In the genomic region with DNA sequence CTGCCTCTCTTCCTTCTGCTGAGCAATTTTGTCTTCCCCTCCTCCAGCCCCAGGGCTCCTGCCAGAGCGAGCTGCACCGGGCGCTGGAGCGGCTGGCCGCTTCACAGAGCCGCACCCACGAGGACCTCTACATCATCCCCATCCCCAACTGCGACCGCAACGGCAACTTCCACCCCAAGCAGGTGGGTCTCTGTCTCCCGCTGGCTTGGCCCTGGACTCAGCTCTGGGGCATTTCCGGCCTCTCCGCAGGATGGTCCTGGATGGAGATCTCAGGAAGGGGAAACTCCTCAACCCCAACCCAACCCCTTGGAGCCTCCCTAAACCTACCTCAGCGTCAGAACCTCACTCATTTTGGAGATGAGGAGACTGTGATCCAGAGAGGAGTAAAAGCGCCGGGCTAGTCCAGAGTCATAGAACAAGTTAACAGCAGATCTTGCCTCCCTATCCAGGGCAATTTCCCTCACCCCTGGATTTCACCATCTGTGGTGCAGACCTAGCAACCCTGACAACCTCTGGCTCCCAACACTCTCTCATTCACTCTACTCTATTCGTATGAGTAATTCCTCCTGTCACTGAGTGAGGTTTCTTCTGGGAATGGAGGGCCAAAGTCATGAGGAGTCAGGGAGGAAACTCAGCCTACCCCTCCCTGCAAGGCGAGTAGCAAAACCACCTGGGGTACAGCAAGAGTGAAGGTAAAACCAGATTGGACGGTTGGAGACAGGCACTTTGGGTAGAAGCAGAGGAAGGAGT, we compare ENCODE assay signal across 18 cellular contexts. TPM values are rescaled to one million over a fixed set of nuclear protein-coding genes. Genes with fewer than 3 reads are reported as not detected.
DNase-seq lines count a peak whose midpoint lies in the region; ATAC-seq and TF ChIP-seq lines count a peak whose summit lies in the region.
"Had no signal": no experiment of that assay in that cellular context is flagged by ENCODE, and none has a peak within 500 bp of the region (broad histone marks: within the 10 kb centered on the region; RNA-seq: fewer than 3 reads in every experiment).

No MANE protein-coding gene starts in this region.

- H3K79me1 ChIP-seq in IMR-90 (ENCODE audit: low read depth in 1 of 2, low read length in 2 of 2): peaks cover 22 to 84% of the 10 kb centered on the region in 2 experiments

- TF ChIP-seq CTCF in IMR-90 (conservative IDR thresholded peaks at IDR 0.05; ENCODE audit: low read depth, low read length) (no peak), esophagus squamous epithelium (IDR thresholded peaks at IDR 0.05) (no peak)

- intact Hi-C loops in IMR-90 (cut with micrococcal nuclease) (no loop called here), esophagus squamous epithelium (cut with DNase I) (no loop called here)

- H3K9me3 ChIP-seq in IMR-90 (ENCODE audit: control insufficient read depth, insufficient read depth, low read length) (no peaks in the 10 kb centered on the region), esophagus squamous epithelium (no peaks in the 10 kb centered on the region), skeletal muscle tissue (ENCODE audit: control insufficient read depth in 3 of 3, low read length in 3 of 3) (no peaks in the 10 kb centered on the region)
- H3K9me3 ChIP-seq: pancreas had no signal

- DNase-seq in EL (peak; percentile 70), IMR-90 (peak; percentile 62), esophagus squamous epithelium (lab: John Stamatoyannopoulos, UW) (no peak), NCI-H524 (lab: John Stamatoyannopoulos, UW) (no peak), RKO (ENCODE audit: low spot score) (no peak), HCEC 1CT (no peak), SKM-1 treated with dmso at 0.1 percent for 144 hours (lab: John Stamatoyannopoulos, UW; ENCODE audit: unreplicated experiment) (no peak)
- DNase-seq: activated CD4-positive, alpha-beta T cell treated with anti-CD3 and anti-CD28 coated beads for 4 hours; CD4-positive, alpha-beta T cell; dermis blood vessel endothelial cell; GDM1; KG1; midbrain; NCI-H1436; OCI-M1; pancreas had no signal

- H2BK120ac ChIP-seq in IMR-90 (ENCODE audit: low read depth, low read length): no peak overlapping the region

- H3K56ac ChIP-seq in IMR-90 (ENCODE audit: extremely low read depth, insufficient read depth, low read length): no peak overlapping the region

- no peak overlapping the region for H4K91ac ChIP-seq in IMR-90 (ENCODE audit: insufficient read depth, low read depth, low read length)

- H3K4me2 ChIP-seq in IMR-90 (ENCODE audit: low read depth, low read length): no peak overlapping the region

- H2BK20ac ChIP-seq in IMR-90 (ENCODE audit: low read depth, low read length): no peak overlapping the region

- H4K8ac ChIP-seq in IMR-90 (ENCODE audit: low read depth in 2 of 2, low read length in 2 of 2): peak overlapping the region in 1 of 2 experiments; percentile 9; a peak in 1 of 4 replicates

- in situ Hi-C loops in IMR-90 (cut with MboI; ENCODE audit: low sequenced_read_pairs): no loop called here

- H3K14ac ChIP-seq in IMR-90 (replicated peaks; ENCODE audit: low read depth, low read length): no peak overlapping the region

- H3K18ac ChIP-seq in IMR-90 (ENCODE audit: low read depth, low read length): no peak overlapping the region

- H3K4me3 ChIP-seq in IMR-90 (ENCODE audit: insufficient read depth, low read depth, low read length) (no peak overlapping the region), esophagus squamous epithelium (no peak overlapping the region), skeletal muscle tissue (ENCODE audit: low read length in 3 of 3) (no peak overlapping the region)
- H3K4me3 ChIP-seq: pancreas had no signal

- TF ChIP-seq RAD21 in IMR-90 (IDR thresholded peaks at IDR 0.05; ENCODE audit: low read length): no peak

- BruUV-seq in IMR-90 (replicated peaks; lab: Mats Ljungman, UMichigan): no TSS peak

- WGBS in IMR-90 (ENCODE audit: extremely low coverage in 2 of 2, insufficient read length in 1 of 2), 2 experiments: 89% methylated on average over 8 of the region's 19 CpGs; no CpG with 5 or more reads in 1 of the 2 experiments
- WGBS in esophagus squamous epithelium, 2 donors: 80 to 81% methylated on average over 10 to 16 of the region's 19 CpGs

- CTCF ChIA-PET in IMR-90 (lab: Yijun Ruan, JAX): no interaction called here

- H3K9me1 ChIP-seq in IMR-90 (ENCODE audit: insufficient read depth, low read length): peaks cover 57% of the 10 kb centered on the region

- TF ChIP-seq POLR2A in IMR-90 (IDR thresholded peaks at IDR 0.05; ENCODE audit: low read depth, low read length) (no peak), esophagus squamous epithelium (IDR thresholded peaks at IDR 0.05) (no peak)

- POLR2A ChIA-PET in IMR-90 (lab: Charles Lee; ENCODE audit: unreplicated experiment): no interaction called here

- H4K20me1 ChIP-seq in IMR-90 (ENCODE audit: insufficient read depth, low read length): peaks cover 79% of the 10 kb centered on the region

- H4K5ac ChIP-seq in IMR-90 (ENCODE audit: low read depth, low read length): no peak overlapping the region

- H2AFZ ChIP-seq in IMR-90 (replicated peaks; ENCODE audit: low read length, poor library complexity): peak overlapping the region; percentile 24

- H3K9ac ChIP-seq in IMR-90 (ENCODE audit: low read depth, low read length) (no peak overlapping the region), skeletal muscle tissue (ENCODE audit: low read depth in 1 of 3, low read length in 3 of 3) (no peak overlapping the region)

- H2BK15ac ChIP-seq in IMR-90 (ENCODE audit: low read depth, low read length): no peak overlapping the region

- H3K27ac ChIP-seq in IMR-90 (ENCODE audit: insufficient read depth, low read length) (0 out of 2 replicates have a peak overlapping the region, but pooled peaks have one; percentile 33), esophagus squamous epithelium (peak overlapping the region; percentile 7 to 94 (median 37)), skeletal muscle tissue (ENCODE audit: low read depth, low read length) (peak overlapping the region; percentile 29)
- H3K27ac ChIP-seq: pancreas had no signal

- dilution Hi-C loops in IMR-90 (cut with HindIII; ENCODE audit: low sequenced_read_pairs, unreplicated experiment): no loop called here

- H2AK9ac ChIP-seq in IMR-90 (replicated peaks; ENCODE audit: low read depth, low read length, poor library complexity): no peak overlapping the region

- no peak overlapping the region; the same call in 1 of the 2 replicates for H2AK5ac ChIP-seq in IMR-90 (ENCODE audit: low read depth, low read length)

- H3K4me1 ChIP-seq in IMR-90 (ENCODE audit: control insufficient read depth, insufficient read depth, low read length): peaks cover 56% of the 10 kb centered on the region
- H3K4me1 ChIP-seq in esophagus squamous epithelium: peaks cover 16 to 95% (median 69%) of the 10 kb centered on the region in 3 donors
- peaks cover 30 to 59% (median 47%) of the 10 kb centered on the region in 3 donors for H3K4me1 ChIP-seq in skeletal muscle tissue (ENCODE audit: control insufficient read depth in 3 of 3, insufficient read depth in 3 of 3, low read length in 3 of 3)

- no peak overlapping the region for H3K4ac ChIP-seq in IMR-90 (ENCODE audit: low read depth, low read length)

- peak overlapping the region; percentile 31 for H2BK5ac ChIP-seq in IMR-90 (ENCODE audit: low read depth, low read length, poor library complexity, severe bottlenecking)

- H3K27me3 ChIP-seq in IMR-90 (ENCODE audit: control insufficient read depth, insufficient read depth, low read length) (no peaks in the 10 kb centered on the region), esophagus squamous epithelium (no peaks in the 10 kb centered on the region), skeletal muscle tissue (ENCODE audit: control insufficient read depth in 3 of 3, insufficient read depth in 3 of 3, low read length in 3 of 3) (peaks cover 0 to 8% (median 4%) of the 10 kb centered on the region in 3 donors)
- H3K27me3 ChIP-seq: pancreas had no signal

- ATAC-seq in IMR-90 (ENCODE audit: low read depth): no peak
- ATAC-seq: pancreas had no signal

- H3K36me3 ChIP-seq in IMR-90 (ENCODE audit: control insufficient read depth, insufficient read depth, low read length): peaks cover 70% of the 10 kb centered on the region
- peaks cover 9 to 67% (median 10%) of the 10 kb centered on the region in 3 donors for H3K36me3 ChIP-seq in esophagus squamous epithelium
- peaks cover 6 to 28% (median 18%) of the 10 kb centered on the region in 3 donors for H3K36me3 ChIP-seq in skeletal muscle tissue (ENCODE audit: control insufficient read depth in 3 of 3, insufficient read depth in 3 of 3, low read length in 3 of 3)
- H3K36me3 ChIP-seq: pancreas had no signal

- H3K23ac ChIP-seq in IMR-90 (ENCODE audit: low read depth, low read length): peak overlapping the region; percentile 68; the same call in 1 of the 2 replicates

TF ChIP-seq in IMR-90, 13 proteins besides CTCF, POLR2A, EP300 and RAD21:
- TF ChIP-seq CEBPB (IDR thresholded peaks at IDR 0.05; ENCODE audit: low read depth, low read length) (peak; percentile 29; the same call in 1 of the 2 replicates), MXI1 (IDR thresholded peaks at IDR 0.05; ENCODE audit: borderline replicate concordance, low read depth, low read length) (no peak), MAFK (IDR thresholded peaks at IDR 0.05; ENCODE audit: low read depth, low read length) (no peak), MAZ (IDR thresholded peaks at IDR 0.05; ENCODE audit: borderline replicate concordance, low read depth, low read length) (no peak)

RNA-seq across cellular contexts. Expression of gene IGFBP4, which starts 10.8 kb away (rescaled TPM):
- total RNA-seq in IMR-90 (2012; rRNA removed) (257 and 308 TPM in 2 replicates), esophagus squamous epithelium (100 to 1,000 TPM in 1 of 4 donors, 10 to 100 TPM in 3; 27.1 to 154 (median 73.0) TPM), skeletal muscle tissue (76.2 TPM)
- polyA plus RNA-seq in IMR-90 (2012; rRNA removed): 1,187 TPM in 2 replicates
- polyA plus RNA-seq in IMR-90 (2012; cell fraction: cytosol; rRNA removed): 1,397 and 1,707 TPM in 2 replicates
- 452 and 510 TPM in 2 replicates for polyA plus RNA-seq in IMR-90 (2012; cell fraction: nucleus; rRNA removed; ENCODE audit: low replicate concordance)

RNA-seq across cellular contexts. Expression of gene TOP2A, which starts 36.4 kb away (rescaled TPM):
- total RNA-seq in IMR-90 (2012; rRNA removed) (68.5 and 118 TPM in 2 replicates), esophagus squamous epithelium (10 to 100 TPM; 24.9 to 87.1 (median 50.6) TPM), skeletal muscle tissue (21.4 TPM)
- polyA plus RNA-seq in IMR-90 (2012; rRNA removed): 40.2 and 43.4 TPM in 2 replicates
- 3.3 and 5.3 TPM in 2 replicates for polyA plus RNA-seq in IMR-90 (2012; cell fraction: cytosol; rRNA removed)
- 2.7 and 19.5 TPM in 2 replicates for polyA plus RNA-seq in IMR-90 (2012; cell fraction: nucleus; rRNA removed; ENCODE audit: low replicate concordance)

RNA-seq across cellular contexts. Expression of gene TNS4, which starts 47.4 kb away (rescaled TPM):
- total RNA-seq in IMR-90 (2012; rRNA removed) (0.28 TPM in 1 of 2 replicates, not detected in the other), esophagus squamous epithelium (100 to 1,000 TPM in 1 of 4 donors, 10 to 100 TPM in 3; 34.6 to 104 (median 71.1) TPM), skeletal muscle tissue (not detected)
- polyA plus RNA-seq in IMR-90 (2012; rRNA removed): 0.07 TPM in 1 of 2 replicates, not detected in the other
- polyA plus RNA-seq in IMR-90 (2012; cell fraction: cytosol; rRNA removed): 0.07 and 0.08 TPM in 2 replicates
- 0.33 and 0.57 TPM in 2 replicates for polyA plus RNA-seq in IMR-90 (2012; cell fraction: nucleus; rRNA removed; ENCODE audit: low replicate concordance)
- total RNA-seq: dermis blood vessel endothelial cell, fibroblast of villous mesenchyme had no signal
- polyA plus RNA-seq: pancreas had no signal

Comparison
In these comparisons a context has a peak if more than half of its experiments do, and no peak if none do; other contexts are left out.
1. DNase-seq: peak in EL (single experiment) and IMR-90 (single experiment); none in esophagus squamous epithelium (single experiment), NCI-H524 (0 of 2), RKO (single experiment), HCEC 1CT (single experiment) and SKM-1 treated with dmso at 0.1 percent for 144 hours (single experiment).
2. RNA of gene TNS4, which starts 47.4 kb away (total RNA-seq): 34.6 to 104 TPM in esophagus squamous epithelium; 0.28 TPM in IMR-90 and not detected in skeletal muscle tissue (single experiment); every median in the first group is over 10 times any median in the second.
3. Peak in every context shown above with its lines, with median percentiles within 50 percentile points of each other: H3K27ac ChIP-seq.